In genomic region chr9:34987160-34988040, GRCh38 we compare ENCODE assay signal across 9 cellular contexts. TPM values are rescaled to one million over a fixed set of nuclear protein-coding genes. Genes with fewer than 3 reads are reported as not detected.
DNase-seq lines count a peak whose midpoint lies in the region; ATAC-seq and TF ChIP-seq lines count a peak whose summit lies in the region.
"Had no signal": no experiment of that assay in that cellular context is flagged by ENCODE, and none has a peak within 500 bp of the region (broad histone marks: within the 10 kb centered on the region; RNA-seq: fewer than 3 reads in every experiment).

No MANE protein-coding gene starts in this region.

- no peak overlapping the region for H3K23ac ChIP-seq in mesendoderm (ENCODE audit: low read length)

- in situ Hi-C loops in GM13977 (cut with MboI; ENCODE audit: low pct_unique_long_range_greater_than_20kb, low sequenced_read_pairs, unreplicated experiment), result loop anchor here (10.0 kb wide), 1 partner anchor 83 kb away; no protein-coding TSS in a partner anchor

- no peaks in the 10 kb centered on the region for H3K27me3 Mint-ChIP-seq in activated T-helper 2 cell treated with anti-CD3 and anti-CD28 coated beads, Interferon-gamma antibody, Interleukin-2, Interleukin-4, amounts not matched to agents 10 μg/mL and 5 μg/mL and 100 μg/mL, durations not matched to agents 14 hours and 24 hours and 36 hours (ENCODE audit: low read depth)

- H3K56ac ChIP-seq in mesendoderm (ENCODE audit: low read length), result peak overlapping the region; percentile 94

- no peak overlapping the region for H3K27ac ChIP-seq in mesendoderm (ENCODE audit: low read depth, low read length)

- TF ChIP-seq CTCF in GM13977 (IDR thresholded peaks at IDR 0.05; ENCODE audit: extremely low read depth, insufficient read depth, missing control alignments), result no peak

- peaks cover 11% of the 10 kb centered on the region for H3K4me1 ChIP-seq in mesendoderm (ENCODE audit: control insufficient read depth, low read depth, low read length)

- no peak overlapping the region for H3K18ac ChIP-seq in mesendoderm (ENCODE audit: low read length)

- H3K9ac ChIP-seq in mesendoderm (ENCODE audit: low read length), result no peak overlapping the region

- no peak overlapping the region for H2BK15ac ChIP-seq in mesendoderm (replicated peaks; ENCODE audit: low read depth)

- no peak overlapping the region for H3K4me3 ChIP-seq in mesendoderm (ENCODE audit: low read length)

- H4K8ac ChIP-seq in mesendoderm (ENCODE audit: low read depth, low read length), result no peak overlapping the region

- H2BK5ac ChIP-seq in mesendoderm (ENCODE audit: low read length), result no peak overlapping the region

- H3K36me3 ChIP-seq in mesendoderm (ENCODE audit: control insufficient read depth, insufficient read depth, low read length), result no peaks in the 10 kb centered on the region

- no peak overlapping the region for H3K4me2 ChIP-seq in mesendoderm (ENCODE audit: low read length)

- H3K36me3 Mint-ChIP-seq in activated T-helper 2 cell treated with anti-CD3 and anti-CD28 coated beads, Interferon-gamma antibody, Interleukin-2, Interleukin-4, amounts not matched to agents 10 μg/mL and 5 μg/mL and 100 μg/mL, durations not matched to agents 14 hours and 24 hours and 36 hours (ENCODE audit: low read depth), result no peaks in the 10 kb centered on the region

- peaks cover 65% of the 10 kb centered on the region for H3K4me1 Mint-ChIP-seq in activated T-helper 2 cell treated with anti-CD3 and anti-CD28 coated beads, Interferon-gamma antibody, Interleukin-2, Interleukin-4, amounts not matched to agents 10 μg/mL and 5 μg/mL and 100 μg/mL, durations not matched to agents 14 hours and 24 hours and 36 hours (ENCODE audit: low read depth)

- no peaks in the 10 kb centered on the region for H3K9me3 Mint-ChIP-seq in activated T-helper 2 cell treated with anti-CD3 and anti-CD28 coated beads, Interferon-gamma antibody, Interleukin-2, Interleukin-4, amounts not matched to agents 10 μg/mL and 5 μg/mL and 100 μg/mL, durations not matched to agents 14 hours and 24 hours and 36 hours

- intact Hi-C loops in activated T-helper 2 cell treated with anti-CD3 and anti-CD28 coated beads, Interferon-gamma antibody, Interleukin-2, Interleukin-4, amounts not matched to agents 10 μg/mL and 5 μg/mL and 100 μg/mL, durations not matched to agents 14 hours and 24 hours and 36 hours (cut with micrococcal nuclease), result loop anchor here (2.0 to 5.0 kb wide), 5 partner anchors 15 to 530 kb away; partner anchors contain the start of genes DNAI1, FAM219A, PIGO and VCP

- WGBS in mesendoderm (ENCODE audit: extremely low coverage, insufficient coverage, low lambda C conversion rate), result no CpG with 5 or more reads among the region's 7 CpGs

- no peak overlapping the region for H2BK120ac ChIP-seq in mesendoderm (ENCODE audit: low read depth, low read length)

- peak overlapping the region; percentile 47 for H3K4me3 Mint-ChIP-seq in activated T-helper 2 cell treated with anti-CD3 and anti-CD28 coated beads, Interferon-gamma antibody, Interleukin-2, Interleukin-4, amounts not matched to agents 10 μg/mL and 5 μg/mL and 100 μg/mL, durations not matched to agents 14 hours and 24 hours and 36 hours (ENCODE audit: low read depth)

- no peak overlapping the region for H4K5ac ChIP-seq in mesendoderm (ENCODE audit: low read length)

- H3K79me1 ChIP-seq in mesendoderm (ENCODE audit: low read length), result no peaks in the 10 kb centered on the region

- peak overlapping the region; percentile 53 for H3K27ac Mint-ChIP-seq in activated T-helper 2 cell treated with anti-CD3 and anti-CD28 coated beads, Interferon-gamma antibody, Interleukin-2, Interleukin-4, amounts not matched to agents 10 μg/mL and 5 μg/mL and 100 μg/mL, durations not matched to agents 14 hours and 24 hours and 36 hours

- no peak overlapping the region for H3K4ac ChIP-seq in mesendoderm (ENCODE audit: low read depth, low read length)

- H2AK5ac ChIP-seq in mesendoderm (ENCODE audit: low read length), result no peak overlapping the region

- ATAC-seq in GM18858 (IDR thresholded peaks at IDR 0.05; ENCODE audit: unreplicated experiment) (no peak), HG03378 (IDR thresholded peaks at IDR 0.05; ENCODE audit: unreplicated experiment) (no peak)

- no peaks in the 10 kb centered on the region for H3K79me2 ChIP-seq in mesendoderm (ENCODE audit: control insufficient read depth, insufficient read depth, low read length)

- DNase-seq in CD1c-positive myeloid dendritic cell (ENCODE audit: extremely low spot score) (peak; percentile 24), DMS53 treated with DMSO at 0.1 percent for 48 hours (lab: John Stamatoyannopoulos, UW; ENCODE audit: unreplicated experiment) (peak; percentile 22), mesendoderm (no peak), KG1 (lab: John Stamatoyannopoulos, UW) (no peak), GM13977 (ENCODE audit: low spot score) (no peak)
- no peak for DNase-seq in activated T-helper 2 cell treated with anti-CD3 and anti-CD28 coated beads, Interferon-gamma antibody, Interleukin-2, Interleukin-4, amounts not matched to agents 10 μg/mL and 5 μg/mL and 100 μg/mL, durations not matched to agents 14 hours and 24 hours and 36 hours (ENCODE audit: low spot score)

- H3K27me3 ChIP-seq in mesendoderm (ENCODE audit: insufficient read depth, low read length, poor library complexity), result no peaks in the 10 kb centered on the region
- H3K27me3 ChIP-seq: testis had no signal

RNA-seq across cellular contexts. Expression of gene DNAJB5, which starts 2.1 kb away (rescaled TPM):
- total RNA-seq in activated T-helper 2 cell treated with anti-CD3 and anti-CD28 coated beads, Interferon-gamma antibody, Interleukin-2, Interleukin-4, amounts not matched to agents 10 μg/mL and 5 μg/mL and 100 μg/mL, durations not matched to agents 14 hours and 24 hours and 36 hours, result 7.5 and 11.3 TPM in 2 replicates
- 24.8 TPM for polyA plus RNA-seq in mesendoderm (2013, experiment 1 of 2)
- 25.9 TPM for polyA plus RNA-seq in mesendoderm (2013, experiment 2 of 2)

RNA-seq across cellular contexts. Expression of gene PHF24, which starts 29.3 kb away (rescaled TPM):
- total RNA-seq in activated T-helper 2 cell treated with anti-CD3 and anti-CD28 coated beads, Interferon-gamma antibody, Interleukin-2, Interleukin-4, amounts not matched to agents 10 μg/mL and 5 μg/mL and 100 μg/mL, durations not matched to agents 14 hours and 24 hours and 36 hours, result 0.11 TPM in 1 of 2 replicates, not detected in the other
- 0.11 TPM for polyA plus RNA-seq in mesendoderm (2013, experiment 1 of 2)
- 0.11 TPM for polyA plus RNA-seq in mesendoderm (2013, experiment 2 of 2)

Comparison
In these comparisons a context has a peak if more than half of its experiments do, and no peak if none do; other contexts are left out.
1. DNase-seq: peak in CD1c-positive myeloid dendritic cell (single experiment) and DMS53 treated with DMSO at 0.1 percent for 48 hours (single experiment); none in activated T-helper 2 cell treated with anti-CD3 and anti-CD28 coated beads, Interferon-gamma antibody, Interleukin-2, Interleukin-4, amounts not matched to agents 10 μg/mL and 5 μg/mL and 100 μg/mL, durations not matched to agents 14 hours and 24 hours and 36 hours (single experiment), mesendoderm (single experiment), KG1 (single experiment) and GM13977 (single experiment).